Comparison of ENCODE assay signal across 14 cellular contexts in the genomic region with DNA sequence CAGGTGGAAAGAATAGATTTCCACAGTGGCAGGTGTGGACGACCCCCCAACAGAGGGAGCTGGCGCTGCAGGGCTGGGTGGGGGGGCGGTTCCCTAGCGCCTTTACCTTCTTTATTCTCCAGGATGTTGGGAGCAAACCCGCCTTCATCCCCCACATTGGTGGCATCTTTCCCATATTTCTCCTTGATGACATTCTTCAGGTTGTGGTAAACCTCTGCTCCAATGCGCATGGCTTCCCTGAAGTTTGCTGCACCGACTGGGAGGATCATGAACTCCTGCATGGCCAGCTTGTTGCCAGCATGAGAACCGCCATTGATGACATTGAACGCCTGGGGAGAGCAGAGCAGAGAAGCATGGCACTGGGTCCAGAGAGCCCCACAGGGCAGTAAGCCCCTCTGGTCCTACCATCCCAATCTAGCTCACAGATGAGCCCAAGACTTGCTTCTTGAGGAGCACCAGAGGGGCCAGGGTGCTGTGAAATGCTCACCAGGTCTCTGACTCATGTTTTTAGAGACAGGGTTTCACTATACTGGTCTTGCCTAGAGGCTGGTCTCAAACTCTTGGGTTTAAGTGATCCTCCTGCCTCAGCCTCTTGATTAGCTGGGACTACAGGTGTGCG. TPM values are rescaled to one million over a fixed set of nuclear protein-coding genes. Genes with fewer than 3 reads are reported as not detected.
DNase-seq lines count a peak whose midpoint lies in the region; ATAC-seq and TF ChIP-seq lines count a peak whose summit lies in the region.
"Had no signal": no experiment of that assay in that cellular context is flagged by ENCODE, and none has a peak within 500 bp of the region (broad histone marks: within the 10 kb centered on the region; RNA-seq: fewer than 3 reads in every experiment).

No MANE protein-coding gene starts in this region.

- no peak overlapping the region for H2AFZ ChIP-seq in ACC112 (ENCODE audit: low read length, unreplicated experiment)
- H2AFZ ChIP-seq: parathyroid adenoma had no signal

- peaks cover 66% of the 10 kb centered on the region for H3K4me1 ChIP-seq in ACC112 (ENCODE audit: control insufficient read depth, insufficient read depth, low read length, unreplicated experiment)
- H3K4me1 ChIP-seq in BLaER1 treated with 17β-estradiol and CSF1 and Interleukin-3, amounts not matched to agents 10 nM and 100 nM = peaks cover 92 to 100% (median 95%) of the 10 kb centered on the region in 10 experiments
- H3K4me1 ChIP-seq: parathyroid adenoma had no signal

- H3K36me3 Mint-ChIP-seq in T-cell = peaks cover 74% of the 10 kb centered on the region
- peaks cover 64% of the 10 kb centered on the region for H3K36me3 Mint-ChIP-seq in chondrocyte (ENCODE audit: low read depth)
- peaks cover 33% of the 10 kb centered on the region for H3K36me3 Mint-ChIP-seq in progenitor cell of endocrine pancreas (ENCODE audit: insufficient read depth)

- H3K27me3 Mint-ChIP-seq in T-cell (no peaks in the 10 kb centered on the region), chondrocyte (ENCODE audit: low read depth) (no peaks in the 10 kb centered on the region), progenitor cell of endocrine pancreas (no peaks in the 10 kb centered on the region)
- H3K27me3 Mint-ChIP-seq: CD4-positive, CD25-positive, alpha-beta regulatory T cell had no signal

- no peaks in the 10 kb centered on the region for H3K9me3 ChIP-seq in BLaER1 treated with 17β-estradiol and CSF1 and Interleukin-3, amounts not matched to agents 10 nM and 100 nM (replicated peaks in 1 of 11)

- CTCF ChIA-PET in T-cell (lab: Charles Lee) = no interaction called here

- H3K27me3 ChIP-seq in ACC112 (ENCODE audit: insufficient read depth, low read length) (no peaks in the 10 kb centered on the region), H7 (ENCODE audit: control insufficient read depth, insufficient read depth, low read length) (no peaks in the 10 kb centered on the region)
- H3K27me3 ChIP-seq in BLaER1 treated with 17β-estradiol and CSF1 and Interleukin-3, amounts not matched to agents 10 nM and 100 nM = no peaks in the 10 kb centered on the region

- 0 out of 22 replicates have a peak overlapping the region, but pooled peaks of 1 of the 11 experiments have one; percentile 27 for H3K9ac ChIP-seq in BLaER1 treated with 17β-estradiol and CSF1 and Interleukin-3, amounts not matched to agents 10 nM and 100 nM
- H3K9ac ChIP-seq: KMS-11, parathyroid adenoma had no signal

- H3K4me2 ChIP-seq in BLaER1 treated with 17β-estradiol and CSF1 and Interleukin-3, amounts not matched to agents 10 nM and 100 nM = peak overlapping the region in 8 of 11 experiments; percentile 2 to 33 (median 20); a peak in 8 of 22 replicates
- H3K4me2 ChIP-seq: KMS-11 had no signal

- H4K20me1 ChIP-seq in BLaER1 treated with 17β-estradiol and CSF1 and Interleukin-3, amounts not matched to agents 10 nM and 100 nM = peaks cover 100% of the 10 kb centered on the region in 11 experiments

- no peaks in the 10 kb centered on the region for H3K9me3 Mint-ChIP-seq in T-cell
- no peaks in the 10 kb centered on the region for H3K9me3 Mint-ChIP-seq in chondrocyte (ENCODE audit: low read depth)
- no peaks in the 10 kb centered on the region for H3K9me3 Mint-ChIP-seq in progenitor cell of endocrine pancreas (ENCODE audit: low read depth)
- H3K9me3 Mint-ChIP-seq: CD4-positive, CD25-positive, alpha-beta regulatory T cell had no signal

- no peak for ATAC-seq in T-cell (replicated peaks in 1 of 4)
- ATAC-seq: esophagus mucosa had no signal

- H3K27ac ChIP-seq in ACC112 (ENCODE audit: low read depth, low read length) = peak overlapping the region; percentile 9; the same call in 1 of the 2 replicates
- no peak overlapping the region; a peak in 1 of 22 replicates for H3K27ac ChIP-seq in BLaER1 treated with 17β-estradiol and CSF1 and Interleukin-3, amounts not matched to agents 10 nM and 100 nM
- H3K27ac ChIP-seq: coronary artery, KMS-11, parathyroid adenoma had no signal

- H3K79me2 ChIP-seq in ACC112 (ENCODE audit: control insufficient read depth, insufficient read depth, low read length, unreplicated experiment) = peaks cover 72% of the 10 kb centered on the region
- H3K79me2 ChIP-seq: parathyroid adenoma had no signal

- H3K27ac Mint-ChIP-seq in T-cell = peak overlapping the region; percentile 20 to 34
- peak overlapping the region; percentile 59 for H3K27ac Mint-ChIP-seq in chondrocyte (ENCODE audit: unreplicated experiment)
- H3K27ac Mint-ChIP-seq in progenitor cell of endocrine pancreas = no peak overlapping the region

- H3K4me3 Mint-ChIP-seq in T-cell (no peak overlapping the region), chondrocyte (ENCODE audit: unreplicated experiment) (no peak overlapping the region), progenitor cell of endocrine pancreas (ENCODE audit: low read depth) (no peak overlapping the region)
- H3K4me3 Mint-ChIP-seq: CD4-positive, CD25-positive, alpha-beta regulatory T cell had no signal

- H3K4me3 ChIP-seq in ACC112 (ENCODE audit: low read depth, low read length) (no peak overlapping the region), H7 (ENCODE audit: insufficient read depth, low read depth, low read length) (no peak overlapping the region)
- H3K4me3 ChIP-seq in BLaER1 treated with 17β-estradiol and CSF1 and Interleukin-3, amounts not matched to agents 10 nM and 100 nM = no peak overlapping the region
- H3K4me3 ChIP-seq: coronary artery had no signal

- H3K4me1 Mint-ChIP-seq in T-cell (peaks cover 11 to 27% (median 19%) of the 10 kb centered on the region in 3 donors), chondrocyte (ENCODE audit: low read depth) (peaks cover 42% of the 10 kb centered on the region), progenitor cell of endocrine pancreas (ENCODE audit: low read depth) (peaks cover 5% of the 10 kb centered on the region)

- DNase-seq in T-cell = no peak
- DNase-seq in chondrocyte (ENCODE audit: low spot score) = no peak
- DNase-seq in inferior parietal cortex (ENCODE audit: extremely low spot score) = no peak
- no peak for DNase-seq in progenitor cell of endocrine pancreas (ENCODE audit: low spot score, unreplicated experiment)
- no peak for DNase-seq in H7
- DNase-seq: CD4-positive, CD25-positive, alpha-beta regulatory T cell; NCI-H1436 treated with DMSO at 0.1 percent for 48 hours; NCI-H2227 treated with DMSO at 0.1 percent for 48 hours had no signal

- POLR2A ChIA-PET in T-cell (lab: Charles Lee) = interaction anchor here (0.6 to 0.7 kb wide), 2 partner anchors 282 to 310 kb away, joined by 4 to 9 read pairs; no protein-coding TSS in a partner anchor

- TF ChIP-seq CTCF in chondrocyte (IDR thresholded peaks at IDR 0.05) (no peak), progenitor cell of endocrine pancreas (IDR thresholded peaks at IDR 0.05; ENCODE audit: unreplicated experiment) (no peak)

- H3K36me3 ChIP-seq in ACC112 (ENCODE audit: insufficient read depth, low read length) (peaks cover 85% of the 10 kb centered on the region), H7 (replicated peaks; ENCODE audit: control insufficient read depth, insufficient read depth, low read length) (peaks cover 83% of the 10 kb centered on the region)
- peaks cover 100% of the 10 kb centered on the region in 11 experiments for H3K36me3 ChIP-seq in BLaER1 treated with 17β-estradiol and CSF1 and Interleukin-3, amounts not matched to agents 10 nM and 100 nM

RNA-seq across cellular contexts. Expression of gene ENO1, which starts 12.2 kb away (rescaled TPM):
- total RNA-seq in T-cell (100 to 1,000 TPM; 308 to 625 (median 545) TPM), chondrocyte (955 to 1,165 TPM (median 1,154 TPM) in 3 replicates), progenitor cell of endocrine pancreas (444 and 493 TPM in 2 replicates)
- total RNA-seq in H7 (2014; rRNA removed; shearing (Covaris generic)) = 4,341 and 4,764 TPM in 2 replicates

RNA-seq across cellular contexts. Expression of gene RERE, which starts 48.8 kb away (rescaled TPM):
- total RNA-seq in T-cell (100 to 1,000 TPM in 3 of 5 donors, 10 to 100 TPM in 2; 85.1 to 116 (median 103) TPM), chondrocyte (64.9 to 83.8 TPM (median 65.8 TPM) in 3 replicates), progenitor cell of endocrine pancreas (308 and 329 TPM in 2 replicates)
- 75.8 and 98.8 TPM in 2 replicates for total RNA-seq in H7 (2014; rRNA removed; shearing (Covaris generic))
